7 cellular contexts compared by ENCODE assay signal in genomic region chr1:150580966-150581365, GRCh38. TPM values are rescaled to one million over a fixed set of nuclear protein-coding genes. Genes with fewer than 3 reads are reported as not detected.
DNase-seq lines count a peak whose midpoint lies in the region; ATAC-seq and TF ChIP-seq lines count a peak whose summit lies in the region.
"Not testable (repeated sequence)": the region's sequence is repeated elsewhere in the genome, so short reads cannot be mapped to it uniquely, and the experiment has no call there.

No MANE protein-coding gene starts in this region.

- not testable (repeated sequence) for H3K9me3 Mint-ChIP-seq in activated CD4-positive, alpha-beta T cell treated with anti-CD3 and anti-CD28 coated beads, Interleukin-2, amount 10 ng/mL, durations not matched to agents 7 days and 5 days; activated naive CD4-positive, alpha-beta T cell treated with anti-CD3 and anti-CD28 coated beads for 36 hours; chondrocyte (ENCODE audit: low read depth); naive thymus-derived CD4-positive, alpha-beta T cell

- H3K4me3 ChIP-seq in naive thymus-derived CD4-positive, alpha-beta T cell (ENCODE audit: low read length); gastrocnemius medialis: not testable (repeated sequence)

- H3K4me1 ChIP-seq in naive thymus-derived CD4-positive, alpha-beta T cell (ENCODE audit: control insufficient read depth in 2 of 2, insufficient read depth in 2 of 2, low read length in 2 of 2), result not testable (repeated sequence)
- H3K4me1 ChIP-seq in gastrocnemius medialis, result peaks cover 7 to 12% of the 10 kb centered on the region in 2 donors

- peaks cover 19% of the 10 kb centered on the region for H3K4me1 Mint-ChIP-seq in activated CD4-positive, alpha-beta T cell treated with anti-CD3 and anti-CD28 coated beads, Interleukin-2, amount 10 ng/mL, durations not matched to agents 7 days and 5 days
- H3K4me1 Mint-ChIP-seq in activated naive CD4-positive, alpha-beta T cell treated with anti-CD3 and anti-CD28 coated beads for 36 hours (ENCODE audit: low read depth), result peaks cover 14% of the 10 kb centered on the region
- H3K4me1 Mint-ChIP-seq in chondrocyte (ENCODE audit: low read depth), result peaks cover 27% of the 10 kb centered on the region
- H3K4me1 Mint-ChIP-seq in naive thymus-derived CD4-positive, alpha-beta T cell, result peaks cover 13 to 27% (median 19%) of the 10 kb centered on the region in 7 donors

- in situ Hi-C loops in gastrocnemius medialis (cut with MboI; ENCODE audit: low sequenced_read_pairs in 4 of 4), result not testable (repeated sequence)

- peaks cover 21 to 31% (median 26%) of the 10 kb centered on the region in 3 experiments for H3K36me3 ChIP-seq in naive thymus-derived CD4-positive, alpha-beta T cell (ENCODE audit: control insufficient read depth in 2 of 3, insufficient read depth in 3 of 3, low read length in 3 of 3)
- H3K36me3 ChIP-seq in gastrocnemius medialis, result peaks cover 0 to 29% of the 10 kb centered on the region in 2 donors

- not testable (repeated sequence) for H3K9me3 ChIP-seq in naive thymus-derived CD4-positive, alpha-beta T cell (ENCODE audit: control insufficient read depth in 2 of 3, low read length in 3 of 3); gastrocnemius medialis

- H3K27ac ChIP-seq in naive thymus-derived CD4-positive, alpha-beta T cell (ENCODE audit: low read depth, low read length), result peak overlapping the region; percentile 8
- peak overlapping the region; percentile 5 to 100 (median 19) for H3K27ac ChIP-seq in gastrocnemius medialis

- H3K27ac Mint-ChIP-seq in activated CD4-positive, alpha-beta T cell treated with anti-CD3 and anti-CD28 coated beads, Interleukin-2, amount 10 ng/mL, durations not matched to agents 7 days and 5 days, result peak overlapping the region; percentile 91
- peak overlapping the region; percentile 96 for H3K27ac Mint-ChIP-seq in activated naive CD4-positive, alpha-beta T cell treated with anti-CD3 and anti-CD28 coated beads for 36 hours
- H3K27ac Mint-ChIP-seq in chondrocyte (ENCODE audit: unreplicated experiment), result not testable (repeated sequence)
- peak overlapping the region; percentile 95 to 98 (median 96) for H3K27ac Mint-ChIP-seq in naive thymus-derived CD4-positive, alpha-beta T cell

- not testable (repeated sequence) for H3K27me3 ChIP-seq in naive thymus-derived CD4-positive, alpha-beta T cell (ENCODE audit: control insufficient read depth in 2 of 2, insufficient read depth in 2 of 2, low read length in 2 of 2); gastrocnemius medialis

- not testable (repeated sequence) for H3K27me3 Mint-ChIP-seq in activated CD4-positive, alpha-beta T cell treated with anti-CD3 and anti-CD28 coated beads, Interleukin-2, amount 10 ng/mL, durations not matched to agents 7 days and 5 days; activated naive CD4-positive, alpha-beta T cell treated with anti-CD3 and anti-CD28 coated beads for 36 hours (ENCODE audit: low read depth); chondrocyte (ENCODE audit: low read depth); naive thymus-derived CD4-positive, alpha-beta T cell

- not testable (repeated sequence) for TF ChIP-seq CTCF in chondrocyte (IDR thresholded peaks at IDR 0.05); gastrocnemius medialis (IDR thresholded peaks at IDR 0.05 in 4 of 5, conservative IDR thresholded peaks at IDR 0.05 in 1 of 5)

- not testable (repeated sequence) for ATAC-seq in naive thymus-derived CD4-positive, alpha-beta T cell; gastrocnemius medialis

- intact Hi-C loops in activated naive CD4-positive, alpha-beta T cell treated with anti-CD3 and anti-CD28 coated beads for 36 hours (cut with micrococcal nuclease); naive thymus-derived CD4-positive, alpha-beta T cell (cut with micrococcal nuclease); gastrocnemius medialis (cut with DNase I; ENCODE audit: low total_unique reads): not testable (repeated sequence)

- POLR2A ChIA-PET in activated CD4-positive, alpha-beta T cell treated with anti-CD3 and anti-CD28 coated beads, Interleukin-2, amount 10 ng/mL, durations not matched to agents 7 days and 5 days (lab: Charles Lee), result not testable (repeated sequence)
- POLR2A ChIA-PET in naive thymus-derived CD4-positive, alpha-beta T cell (lab: Charles Lee), result interaction anchor here (1.0 to 18.9 kb wide), 7 partner anchors 8 to 116 kb away, joined by 3 to 1237 read pairs (median 10); partner anchors contain the start of genes ENSA and GOLPH3L

- H3K36me3 Mint-ChIP-seq in activated CD4-positive, alpha-beta T cell treated with anti-CD3 and anti-CD28 coated beads, Interleukin-2, amount 10 ng/mL, durations not matched to agents 7 days and 5 days (ENCODE audit: low read depth), result peaks cover 39% of the 10 kb centered on the region
- H3K36me3 Mint-ChIP-seq in activated naive CD4-positive, alpha-beta T cell treated with anti-CD3 and anti-CD28 coated beads for 36 hours (ENCODE audit: low read depth), result peaks cover 34% of the 10 kb centered on the region
- peaks cover 30% of the 10 kb centered on the region for H3K36me3 Mint-ChIP-seq in chondrocyte (ENCODE audit: low read depth)
- H3K36me3 Mint-ChIP-seq in naive thymus-derived CD4-positive, alpha-beta T cell, result peaks cover 21 to 41% (median 32%) of the 10 kb centered on the region in 5 donors

- TF ChIP-seq POLR2A in gastrocnemius medialis (IDR thresholded peaks at IDR 0.05), result not testable (repeated sequence)

- CTCF ChIA-PET in activated CD4-positive, alpha-beta T cell treated with anti-CD3 and anti-CD28 coated beads, Interleukin-2, amount 10 ng/mL, durations not matched to agents 7 days and 5 days (lab: Charles Lee), result interaction anchor here (2.1 to 14.6 kb wide), 3 partner anchors 8 to 20 kb away, joined by 8 to 158 read pairs (median 8); no protein-coding TSS in a partner anchor
- CTCF ChIA-PET in activated naive CD4-positive, alpha-beta T cell treated with anti-CD3 and anti-CD28 coated beads for 36 hours (lab: Charles Lee), result interaction anchor here (0.6 to 2.1 kb wide), 3 partner anchors 21 to 48 kb away, joined by 3 to 25 read pairs (median 3); no protein-coding TSS in a partner anchor
- CTCF ChIA-PET in naive thymus-derived CD4-positive, alpha-beta T cell (lab: Charles Lee), result interaction anchor here (17.1 kb wide), 1 partner anchor 18 kb away, joined by 300 read pairs; no protein-coding TSS in a partner anchor

- DNase-seq in DMS53 (lab: John Stamatoyannopoulos, UW) (peak; percentile 24), RPMI8226 (peak; percentile 36)
- DNase-seq in activated CD4-positive, alpha-beta T cell treated with anti-CD3 and anti-CD28 coated beads, Interleukin-2, amount 10 ng/mL, durations not matched to agents 7 days and 5 days; activated naive CD4-positive, alpha-beta T cell treated with anti-CD3 and anti-CD28 coated beads for 36 hours; chondrocyte (ENCODE audit: low spot score); naive thymus-derived CD4-positive, alpha-beta T cell; gastrocnemius medialis: not testable (repeated sequence)

- H3K4me3 Mint-ChIP-seq in activated CD4-positive, alpha-beta T cell treated with anti-CD3 and anti-CD28 coated beads, Interleukin-2, amount 10 ng/mL, durations not matched to agents 7 days and 5 days, result peak overlapping the region; percentile 99
- peak overlapping the region; percentile 90 for H3K4me3 Mint-ChIP-seq in activated naive CD4-positive, alpha-beta T cell treated with anti-CD3 and anti-CD28 coated beads for 36 hours
- H3K4me3 Mint-ChIP-seq in chondrocyte (ENCODE audit: unreplicated experiment), result peak overlapping the region; percentile 25
- peak overlapping the region in 9 of 10 donors; percentile 0 to 99 (median 87) for H3K4me3 Mint-ChIP-seq in naive thymus-derived CD4-positive, alpha-beta T cell

RNA-seq across cellular contexts. Expression of gene MCL1, which starts 1.6 kb away (rescaled TPM):
- 100 to 1,000 TPM; 260 to 311 TPM for total RNA-seq in activated CD4-positive, alpha-beta T cell treated with anti-CD3 and anti-CD28 coated beads, Interleukin-2, amount 10 ng/mL, durations not matched to agents 7 days and 5 days
- 100 to 1,000 TPM; 228 to 235 TPM for total RNA-seq in activated naive CD4-positive, alpha-beta T cell treated with anti-CD3 and anti-CD28 coated beads for 36 hours
- 211 to 264 TPM (median 255 TPM) in 3 replicates for total RNA-seq in chondrocyte
- total RNA-seq in naive thymus-derived CD4-positive, alpha-beta T cell, result 1,000 to 10,000 TPM in 1 of 5 experiments, 100 to 1,000 TPM in 4; 302 to 1,400 (median 377) TPM
- 100 to 1,000 TPM; 171 to 172 TPM for polyA plus RNA-seq in naive thymus-derived CD4-positive, alpha-beta T cell
- total RNA-seq in gastrocnemius medialis, result 100 to 1,000 TPM; 136 to 199 (median 176) TPM

RNA-seq across cellular contexts. Expression of gene ADAMTSL4, which starts 31.8 kb away (rescaled TPM):
- total RNA-seq in activated CD4-positive, alpha-beta T cell treated with anti-CD3 and anti-CD28 coated beads, Interleukin-2, amount 10 ng/mL, durations not matched to agents 7 days and 5 days, result under 1 TPM; 0.06 to 0.15 TPM
- total RNA-seq in activated naive CD4-positive, alpha-beta T cell treated with anti-CD3 and anti-CD28 coated beads for 36 hours, result 1 to 10 TPM; 1.3 to 2.0 TPM
- total RNA-seq in chondrocyte, result 3.6 to 5.7 TPM (median 5.1 TPM) in 3 replicates
- total RNA-seq in naive thymus-derived CD4-positive, alpha-beta T cell, result 10 to 100 TPM in 1 of 5 experiments, 1 to 10 TPM in 1, under 1 TPM in 3; 0.49 to 27.7 (median 0.79) TPM
- polyA plus RNA-seq in naive thymus-derived CD4-positive, alpha-beta T cell, result under 1 TPM; 0.14 to 0.25 TPM
- total RNA-seq in gastrocnemius medialis, result 10 to 100 TPM in 2 of 4 donors, 1 to 10 TPM in 2; 5.6 to 30.0 (median 10.7) TPM

RNA-seq across cellular contexts. Expression of gene ENSA, which starts 48.4 kb away (rescaled TPM):
- total RNA-seq in activated CD4-positive, alpha-beta T cell treated with anti-CD3 and anti-CD28 coated beads, Interleukin-2, amount 10 ng/mL, durations not matched to agents 7 days and 5 days, result 100 to 1,000 TPM; 192 to 193 TPM
- total RNA-seq in activated naive CD4-positive, alpha-beta T cell treated with anti-CD3 and anti-CD28 coated beads for 36 hours, result 100 to 1,000 TPM; 187 to 193 TPM
- total RNA-seq in chondrocyte (85.5 to 125 TPM (median 85.7 TPM) in 3 replicates), gastrocnemius medialis (100 to 1,000 TPM; 164 to 302 (median 219) TPM)
- total RNA-seq in naive thymus-derived CD4-positive, alpha-beta T cell, result 100 to 1,000 TPM in 4 of 5 experiments, 10 to 100 TPM in 1; 97.2 to 178 (median 157) TPM
- polyA plus RNA-seq in naive thymus-derived CD4-positive, alpha-beta T cell, result 10 to 100 TPM; 59.4 to 60.0 TPM

Comparison
In these comparisons a context has a peak if more than half of its experiments do, and no peak if none do; other contexts are left out.
1. H3K4me3 Mint-ChIP-seq: peak in every context shown above with its lines; median percentile 99 in activated CD4-positive, alpha-beta T cell treated with anti-CD3 and anti-CD28 coated beads, Interleukin-2, amount 10 ng/mL, durations not matched to agents 7 days and 5 days; 90 in activated naive CD4-positive, alpha-beta T cell treated with anti-CD3 and anti-CD28 coated beads for 36 hours; 87 in naive thymus-derived CD4-positive, alpha-beta T cell; 25 in chondrocyte.